Comparison of ENCODE assay signal across 11 cellular contexts in the genomic region with DNA sequence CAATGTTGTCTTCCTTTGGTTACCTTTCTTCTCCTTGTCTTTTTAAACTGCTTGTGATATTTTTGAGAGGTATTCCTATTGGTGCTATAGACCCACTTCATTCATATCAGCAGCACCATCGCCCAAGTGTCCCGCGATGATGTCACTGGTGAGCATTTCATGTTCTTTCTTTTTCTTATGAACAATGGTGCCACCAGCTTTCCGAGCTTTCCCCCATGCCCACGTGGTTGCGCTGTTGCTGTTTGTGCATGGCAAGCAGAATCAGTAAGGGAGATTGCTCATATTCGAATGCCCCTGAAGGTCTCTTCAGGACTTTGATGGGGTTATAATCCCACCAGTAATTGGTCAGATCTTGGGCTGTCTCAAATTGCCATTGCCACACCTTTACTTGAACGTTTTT.
A peak's percentile ranks its signal among the peaks of the same experiment; 100 is the strongest.
DNase-seq lines count a peak whose midpoint lies in the region; ATAC-seq and TF ChIP-seq lines count a peak whose summit lies in the region.
"Had no signal": no experiment of that assay in that cellular context is flagged by ENCODE, and none has a peak within 500 bp of the region (broad histone marks: within the 10 kb centered on the region; RNA-seq: fewer than 3 reads in every experiment).

No MANE protein-coding gene starts in this region.

- H3K9me3 ChIP-seq in CD8-positive, alpha-beta T cell (ENCODE audit: low read length), result no peaks in the 10 kb centered on the region

- H2BK5ac ChIP-seq in mesendoderm (ENCODE audit: low read length), result no peak overlapping the region

- no peak overlapping the region for H3K9ac ChIP-seq in mesendoderm (ENCODE audit: low read length)

- WGBS in mesendoderm (ENCODE audit: extremely low coverage, insufficient coverage, low lambda C conversion rate), result no CpG with 5 or more reads among the region's 8 CpGs

- no peak overlapping the region for H3K4ac ChIP-seq in mesendoderm (ENCODE audit: low read depth, low read length)

- no peak for TF ChIP-seq CTCF in CD8-positive, alpha-beta T cell (IDR thresholded peaks at IDR 0.05)

- no peaks in the 10 kb centered on the region for H3K36me3 ChIP-seq in CD8-positive, alpha-beta T cell (ENCODE audit: insufficient read depth, low read length)
- no peaks in the 10 kb centered on the region for H3K36me3 ChIP-seq in mesendoderm (ENCODE audit: control insufficient read depth, insufficient read depth, low read length)

- no peak overlapping the region for H3K23ac ChIP-seq in mesendoderm (ENCODE audit: low read length)

- no peak overlapping the region for H4K8ac ChIP-seq in mesendoderm (ENCODE audit: low read depth, low read length)

- no peak overlapping the region for H3K4me2 ChIP-seq in mesendoderm (ENCODE audit: low read length)
- H3K4me2 ChIP-seq: hepatocyte had no signal

- CTCF ChIA-PET in CD8-positive, alpha-beta T cell (lab: Charles Lee), result interaction anchor here (1.1 kb wide), 1 partner anchor 9 kb away, joined by 3 read pairs; no protein-coding TSS in a partner anchor

- H2BK15ac ChIP-seq in mesendoderm (replicated peaks; ENCODE audit: low read depth), result no peak overlapping the region

- H3K4me1 ChIP-seq in CD8-positive, alpha-beta T cell (ENCODE audit: insufficient read depth, low read length), result no peaks in the 10 kb centered on the region
- H3K4me1 ChIP-seq in mesendoderm (ENCODE audit: control insufficient read depth, low read depth, low read length), result no peaks in the 10 kb centered on the region

- H3K56ac ChIP-seq in mesendoderm (ENCODE audit: low read length), result no peak overlapping the region

- peaks cover 5% of the 10 kb centered on the region for H3K4me1 Mint-ChIP-seq in CD8-positive, alpha-beta T cell (ENCODE audit: low read depth)
- peaks cover 2% of the 10 kb centered on the region for H3K4me1 Mint-ChIP-seq in activated T-helper 2 cell treated with anti-CD3 and anti-CD28 coated beads, Interferon-gamma antibody, Interleukin-2, Interleukin-4, amounts not matched to agents 10 μg/mL and 5 μg/mL and 100 μg/mL, durations not matched to agents 14 hours and 24 hours and 36 hours (ENCODE audit: low read depth)

- no peak overlapping the region for H2AK5ac ChIP-seq in mesendoderm (ENCODE audit: low read length)

- H3K27me3 ChIP-seq in CD8-positive, alpha-beta T cell (ENCODE audit: insufficient read depth, low read length), result no peaks in the 10 kb centered on the region
- no peaks in the 10 kb centered on the region for H3K27me3 ChIP-seq in mesendoderm (ENCODE audit: insufficient read depth, low read length, poor library complexity)
- H3K27me3 ChIP-seq: hepatocyte had no signal

- no peaks in the 10 kb centered on the region for H3K27me3 Mint-ChIP-seq in CD8-positive, alpha-beta T cell (ENCODE audit: low read depth)
- no peaks in the 10 kb centered on the region for H3K27me3 Mint-ChIP-seq in activated T-helper 2 cell treated with anti-CD3 and anti-CD28 coated beads, Interferon-gamma antibody, Interleukin-2, Interleukin-4, amounts not matched to agents 10 μg/mL and 5 μg/mL and 100 μg/mL, durations not matched to agents 14 hours and 24 hours and 36 hours (ENCODE audit: low read depth)

- no peaks in the 10 kb centered on the region for H3K9me3 Mint-ChIP-seq in CD8-positive, alpha-beta T cell
- no peaks in the 10 kb centered on the region for H3K9me3 Mint-ChIP-seq in activated T-helper 2 cell treated with anti-CD3 and anti-CD28 coated beads, Interferon-gamma antibody, Interleukin-2, Interleukin-4, amounts not matched to agents 10 μg/mL and 5 μg/mL and 100 μg/mL, durations not matched to agents 14 hours and 24 hours and 36 hours

- no peaks in the 10 kb centered on the region for H3K79me2 ChIP-seq in mesendoderm (ENCODE audit: control insufficient read depth, insufficient read depth, low read length)
- H3K79me2 ChIP-seq: hepatocyte had no signal

- peak overlapping the region; percentile 23 for H3K4me3 Mint-ChIP-seq in CD8-positive, alpha-beta T cell
- H3K4me3 Mint-ChIP-seq in activated T-helper 2 cell treated with anti-CD3 and anti-CD28 coated beads, Interferon-gamma antibody, Interleukin-2, Interleukin-4, amounts not matched to agents 10 μg/mL and 5 μg/mL and 100 μg/mL, durations not matched to agents 14 hours and 24 hours and 36 hours (ENCODE audit: low read depth), result no peak overlapping the region

- H3K18ac ChIP-seq in mesendoderm (ENCODE audit: low read length), result no peak overlapping the region

- ATAC-seq in CD8-positive, alpha-beta T cell, result peak; percentile 40
- ATAC-seq in GM18517 (IDR thresholded peaks at IDR 0.05; ENCODE audit: unreplicated experiment), result no peak
- ATAC-seq: HCT116 had no signal

- no peaks in the 10 kb centered on the region for H3K79me1 ChIP-seq in mesendoderm (ENCODE audit: low read length)

- no peaks in the 10 kb centered on the region for H3K36me3 Mint-ChIP-seq in CD8-positive, alpha-beta T cell
- H3K36me3 Mint-ChIP-seq in activated T-helper 2 cell treated with anti-CD3 and anti-CD28 coated beads, Interferon-gamma antibody, Interleukin-2, Interleukin-4, amounts not matched to agents 10 μg/mL and 5 μg/mL and 100 μg/mL, durations not matched to agents 14 hours and 24 hours and 36 hours (ENCODE audit: low read depth), result no peaks in the 10 kb centered on the region

- POLR2A ChIA-PET in CD8-positive, alpha-beta T cell (lab: Charles Lee), result no interaction called here

- no peak overlapping the region for H3K27ac Mint-ChIP-seq in CD8-positive, alpha-beta T cell
- H3K27ac Mint-ChIP-seq in activated T-helper 2 cell treated with anti-CD3 and anti-CD28 coated beads, Interferon-gamma antibody, Interleukin-2, Interleukin-4, amounts not matched to agents 10 μg/mL and 5 μg/mL and 100 μg/mL, durations not matched to agents 14 hours and 24 hours and 36 hours, result no peak overlapping the region

- H2BK120ac ChIP-seq in mesendoderm (ENCODE audit: low read depth, low read length), result no peak overlapping the region

- intact Hi-C loops in CD8-positive, alpha-beta T cell (cut with DNase I, micrococcal nuclease), result loop anchor here in 1 of 2 experiments (2.0 kb wide), 1 partner anchor 141 kb away; no protein-coding TSS in a partner anchor
- intact Hi-C loops in activated T-helper 2 cell treated with anti-CD3 and anti-CD28 coated beads, Interferon-gamma antibody, Interleukin-2, Interleukin-4, amounts not matched to agents 10 μg/mL and 5 μg/mL and 100 μg/mL, durations not matched to agents 14 hours and 24 hours and 36 hours (cut with micrococcal nuclease), result no loop called here

- H4K5ac ChIP-seq in mesendoderm (ENCODE audit: low read length), result no peak overlapping the region

- no peak overlapping the region for H3K27ac ChIP-seq in CD8-positive, alpha-beta T cell (ENCODE audit: low read depth, low read length)
- no peak overlapping the region for H3K27ac ChIP-seq in mesendoderm (ENCODE audit: low read depth, low read length)
- H3K27ac ChIP-seq: hepatocyte had no signal

- no peak overlapping the region for H3K4me3 ChIP-seq in CD8-positive, alpha-beta T cell (ENCODE audit: low read depth, low read length)
- H3K4me3 ChIP-seq in mesendoderm (ENCODE audit: low read length), result no peak overlapping the region
- H3K4me3 ChIP-seq: hepatocyte had no signal

- peak in 5 of 7 experiments; percentile 4 to 38 (median 23) for DNase-seq in CD8-positive, alpha-beta T cell
- peak; percentile 70 for DNase-seq in HT1080 (ENCODE audit: low read depth)
- peak; percentile 10 for DNase-seq in activated T-helper 2 cell treated with anti-CD3 and anti-CD28 coated beads, Interferon-gamma antibody, Interleukin-2, Interleukin-4, amounts not matched to agents 10 μg/mL and 5 μg/mL and 100 μg/mL, durations not matched to agents 14 hours and 24 hours and 36 hours (ENCODE audit: low spot score)
- peak; percentile 32 for DNase-seq in mesendoderm
- DNase-seq in HT-29 (ENCODE audit: low spot score), result no peak
- no peak for DNase-seq in hippocampal formation (lab: John Stamatoyannopoulos, UW)
- DNase-seq in SIG-M5 treated with dmso at 0.1 percent for 504 hours (lab: John Stamatoyannopoulos, UW; ENCODE audit: unreplicated experiment), result no peak
- DNase-seq: stimulated activated naive CD4-positive, alpha-beta T cell treated with Interleukin-2 at 50 U/mL for 16 hours had no signal

Comparison
In these comparisons a context has a peak if more than half of its experiments do, and no peak if none do; other contexts are left out.
1. DNase-seq: peak in CD8-positive, alpha-beta T cell (5 of 7), HT1080 (single experiment), activated T-helper 2 cell treated with anti-CD3 and anti-CD28 coated beads, Interferon-gamma antibody, Interleukin-2, Interleukin-4, amounts not matched to agents 10 μg/mL and 5 μg/mL and 100 μg/mL, durations not matched to agents 14 hours and 24 hours and 36 hours (single experiment) and mesendoderm (single experiment); none in HT-29 (single experiment), hippocampal formation (0 of 2) and SIG-M5 treated with dmso at 0.1 percent for 504 hours (single experiment).